In genomic region chr10:24897326-24897926, GRCh38 we compare ENCODE assay signal across 13 cellular contexts. TPM values are rescaled to one million over a fixed set of nuclear protein-coding genes. Genes with fewer than 3 reads are reported as not detected.
DNase-seq lines count a peak whose midpoint lies in the region; ATAC-seq, FAIRE-seq and TF ChIP-seq lines count a peak whose summit lies in the region.
"Had no signal": no experiment of that assay in that cellular context is flagged by ENCODE, and none has a peak within 500 bp of the region (broad histone marks: within the 10 kb centered on the region; RNA-seq: fewer than 3 reads in every experiment).

No MANE protein-coding gene starts in this region.

- no peak overlapping the region for H3K4me3 Mint-ChIP-seq in activated CD4-positive, alpha-beta T cell treated with anti-CD3 and anti-CD28 coated beads for 36 hours
- H3K4me3 Mint-ChIP-seq in activated CD4-positive, alpha-beta T cell treated with anti-CD3 and anti-CD28 coated beads, Interleukin-2, amount 10 ng/mL, durations not matched to agents 7 days and 5 days: no peak overlapping the region
- H3K4me3 Mint-ChIP-seq in naive thymus-derived CD8-positive, alpha-beta T cell: peak overlapping the region in 9 of 10 donors; percentile 7 to 73 (median 47)

- FAIRE-seq in RCC 7860 (lab: Jason Lieb, UNC) (peak; percentile 71), bronchial epithelial cell (lab: Jason Lieb, UNC) (no peak)
- FAIRE-seq: A204.1, islet of Langerhans had no signal

- TF ChIP-seq CTCF in bronchial epithelial cell (IDR thresholded peaks at IDR 0.05; ENCODE audit: insufficient read depth, low read length, severe bottlenecking): no peak

- H3K4me3 ChIP-seq in bronchial epithelial cell (ENCODE audit: low read depth, low read length): no peak overlapping the region
- H3K4me3 ChIP-seq: psoas muscle had no signal

- intact Hi-C loops in activated CD4-positive, alpha-beta T cell treated with anti-CD3 and anti-CD28 coated beads for 36 hours (cut with DNase I, micrococcal nuclease): no loop called here

- peaks cover 1% of the 10 kb centered on the region for H3K36me3 Mint-ChIP-seq in activated CD4-positive, alpha-beta T cell treated with anti-CD3 and anti-CD28 coated beads for 36 hours (ENCODE audit: low read depth)
- no peaks in the 10 kb centered on the region for H3K36me3 Mint-ChIP-seq in activated CD4-positive, alpha-beta T cell treated with anti-CD3 and anti-CD28 coated beads, Interleukin-2, amount 10 ng/mL, durations not matched to agents 7 days and 5 days (ENCODE audit: low read depth)
- H3K36me3 Mint-ChIP-seq in naive thymus-derived CD8-positive, alpha-beta T cell: peaks cover 0 to 4% (median 1%) of the 10 kb centered on the region in 3 donors

- POLR2A ChIA-PET in activated CD4-positive, alpha-beta T cell treated with anti-CD3 and anti-CD28 coated beads for 36 hours (lab: Charles Lee): no interaction called here
- POLR2A ChIA-PET in activated CD4-positive, alpha-beta T cell treated with anti-CD3 and anti-CD28 coated beads, Interleukin-2, amount 10 ng/mL, durations not matched to agents 7 days and 5 days (lab: Charles Lee): interaction anchor here (0.7 kb wide), 1 partner anchor 280 kb away, joined by 11 read pairs; no protein-coding TSS in a partner anchor
- POLR2A ChIA-PET in naive thymus-derived CD8-positive, alpha-beta T cell (lab: Charles Lee): no interaction called here

- no peak for DNase-seq in activated CD4-positive, alpha-beta T cell treated with anti-CD3 and anti-CD28 coated beads for 36 hours
- no peak for DNase-seq in activated CD4-positive, alpha-beta T cell treated with anti-CD3 and anti-CD28 coated beads, Interleukin-2, amount 10 ng/mL, durations not matched to agents 7 days and 5 days
- DNase-seq in RCC 7860 (ENCODE audit: low spot score): peak; percentile 63
- DNase-seq in bronchial epithelial cell (ENCODE audit: low read depth): peak; percentile 46
- DNase-seq in naive thymus-derived CD8-positive, alpha-beta T cell: peak in 2 of 10 donors; percentile 12 to 18
- DNase-seq in DMS153 (lab: John Stamatoyannopoulos, UW): no peak
- DNase-seq in stimulated activated CD4-positive, alpha-beta T cell treated with anti-CD3 and anti-CD28 coated beads, Interleukin-2, amount 100 ng/mL, for 24 hours: no peak
- DNase-seq: activated CD8-positive, alpha-beta memory T cell treated with anti-CD3 and anti-CD28 coated beads for 24 hours; NCI-H1436; psoas muscle had no signal

- no peak overlapping the region for H3K27ac Mint-ChIP-seq in activated CD4-positive, alpha-beta T cell treated with anti-CD3 and anti-CD28 coated beads for 36 hours
- H3K27ac Mint-ChIP-seq in activated CD4-positive, alpha-beta T cell treated with anti-CD3 and anti-CD28 coated beads, Interleukin-2, amount 10 ng/mL, durations not matched to agents 7 days and 5 days: no peak overlapping the region
- H3K27ac Mint-ChIP-seq in naive thymus-derived CD8-positive, alpha-beta T cell: peak overlapping the region; percentile 4 to 91 (median 74)

- CTCF ChIA-PET in activated CD4-positive, alpha-beta T cell treated with anti-CD3 and anti-CD28 coated beads for 36 hours (lab: Charles Lee): no interaction called here
- CTCF ChIA-PET in activated CD4-positive, alpha-beta T cell treated with anti-CD3 and anti-CD28 coated beads, Interleukin-2, amount 10 ng/mL, durations not matched to agents 7 days and 5 days (lab: Charles Lee): interaction anchor here (0.7 kb wide), 1 partner anchor 68 kb away, joined by 3 read pairs; no protein-coding TSS in a partner anchor

- H3K9me3 Mint-ChIP-seq in activated CD4-positive, alpha-beta T cell treated with anti-CD3 and anti-CD28 coated beads for 36 hours (ENCODE audit: low read depth): no peaks in the 10 kb centered on the region
- H3K9me3 Mint-ChIP-seq in activated CD4-positive, alpha-beta T cell treated with anti-CD3 and anti-CD28 coated beads, Interleukin-2, amount 10 ng/mL, durations not matched to agents 7 days and 5 days: peaks cover 2% of the 10 kb centered on the region
- peaks cover 0 to under 1% (median 0%) of the 10 kb centered on the region in 9 donors for H3K9me3 Mint-ChIP-seq in naive thymus-derived CD8-positive, alpha-beta T cell

- no peaks in the 10 kb centered on the region for H3K36me3 ChIP-seq in bronchial epithelial cell (ENCODE audit: control insufficient read depth, insufficient read depth, low read length)

- peak; percentile 61 for ATAC-seq in activated CD4-positive, alpha-beta T cell treated with anti-CD3 and anti-CD28 coated beads for 36 hours
- peak; percentile 46 to 67 for ATAC-seq in naive thymus-derived CD8-positive, alpha-beta T cell
- ATAC-seq in HG02588 (IDR thresholded peaks at IDR 0.05; ENCODE audit: unreplicated experiment): no peak
- ATAC-seq: psoas muscle had no signal

- H3K27me3 Mint-ChIP-seq in activated CD4-positive, alpha-beta T cell treated with anti-CD3 and anti-CD28 coated beads for 36 hours: no peaks in the 10 kb centered on the region
- H3K27me3 Mint-ChIP-seq in activated CD4-positive, alpha-beta T cell treated with anti-CD3 and anti-CD28 coated beads, Interleukin-2, amount 10 ng/mL, durations not matched to agents 7 days and 5 days: no peaks in the 10 kb centered on the region
- no peaks in the 10 kb centered on the region for H3K27me3 Mint-ChIP-seq in naive thymus-derived CD8-positive, alpha-beta T cell

- H3K4me1 Mint-ChIP-seq in activated CD4-positive, alpha-beta T cell treated with anti-CD3 and anti-CD28 coated beads for 36 hours: peaks cover 47% of the 10 kb centered on the region
- H3K4me1 Mint-ChIP-seq in activated CD4-positive, alpha-beta T cell treated with anti-CD3 and anti-CD28 coated beads, Interleukin-2, amount 10 ng/mL, durations not matched to agents 7 days and 5 days: peaks cover 46% of the 10 kb centered on the region
- peaks cover 20 to 66% (median 59%) of the 10 kb centered on the region in 4 donors for H3K4me1 Mint-ChIP-seq in naive thymus-derived CD8-positive, alpha-beta T cell

- no peaks in the 10 kb centered on the region for H3K27me3 ChIP-seq in bronchial epithelial cell (ENCODE audit: control insufficient read depth, insufficient read depth, low read length)

RNA-seq across cellular contexts. Expression of gene PRTFDC1, which starts 55.0 kb away (rescaled TPM):
- total RNA-seq in activated CD4-positive, alpha-beta T cell treated with anti-CD3 and anti-CD28 coated beads for 36 hours: under 1 TPM; 0.32 to 0.71 TPM
- total RNA-seq in activated CD4-positive, alpha-beta T cell treated with anti-CD3 and anti-CD28 coated beads, Interleukin-2, amount 10 ng/mL, durations not matched to agents 7 days and 5 days: under 1 TPM; 0.27 to 0.46 TPM
- 2.4 and 5.5 TPM in 2 replicates for total RNA-seq in bronchial epithelial cell
- total RNA-seq in naive thymus-derived CD8-positive, alpha-beta T cell: 1 to 10 TPM; 1.8 to 3.1 TPM
- polyA plus RNA-seq in naive thymus-derived CD8-positive, alpha-beta T cell: 1 to 10 TPM in 1 of 3 donors, under 1 TPM in 2; 0.93 to 1.7 (median 0.94) TPM

Comparison
In these comparisons a context has a peak if more than half of its experiments do, and no peak if none do; other contexts are left out.
1. DNase-seq: peak in RCC 7860 (single experiment) and bronchial epithelial cell (single experiment); none in activated CD4-positive, alpha-beta T cell treated with anti-CD3 and anti-CD28 coated beads for 36 hours (single experiment), activated CD4-positive, alpha-beta T cell treated with anti-CD3 and anti-CD28 coated beads, Interleukin-2, amount 10 ng/mL, durations not matched to agents 7 days and 5 days (single experiment), DMS153 (single experiment) and stimulated activated CD4-positive, alpha-beta T cell treated with anti-CD3 and anti-CD28 coated beads, Interleukin-2, amount 100 ng/mL, for 24 hours (0 of 2).
2. H3K27ac Mint-ChIP-seq: peak in naive thymus-derived CD8-positive, alpha-beta T cell (10 of 10); none in activated CD4-positive, alpha-beta T cell treated with anti-CD3 and anti-CD28 coated beads for 36 hours (single experiment) and activated CD4-positive, alpha-beta T cell treated with anti-CD3 and anti-CD28 coated beads, Interleukin-2, amount 10 ng/mL, durations not matched to agents 7 days and 5 days (single experiment).
3. H3K4me3 Mint-ChIP-seq: peak in naive thymus-derived CD8-positive, alpha-beta T cell (9 of 10); none in activated CD4-positive, alpha-beta T cell treated with anti-CD3 and anti-CD28 coated beads for 36 hours (single experiment) and activated CD4-positive, alpha-beta T cell treated with anti-CD3 and anti-CD28 coated beads, Interleukin-2, amount 10 ng/mL, durations not matched to agents 7 days and 5 days (single experiment).